Comparison of ENCODE assay signal across 8 cellular contexts in the genomic region with DNA sequence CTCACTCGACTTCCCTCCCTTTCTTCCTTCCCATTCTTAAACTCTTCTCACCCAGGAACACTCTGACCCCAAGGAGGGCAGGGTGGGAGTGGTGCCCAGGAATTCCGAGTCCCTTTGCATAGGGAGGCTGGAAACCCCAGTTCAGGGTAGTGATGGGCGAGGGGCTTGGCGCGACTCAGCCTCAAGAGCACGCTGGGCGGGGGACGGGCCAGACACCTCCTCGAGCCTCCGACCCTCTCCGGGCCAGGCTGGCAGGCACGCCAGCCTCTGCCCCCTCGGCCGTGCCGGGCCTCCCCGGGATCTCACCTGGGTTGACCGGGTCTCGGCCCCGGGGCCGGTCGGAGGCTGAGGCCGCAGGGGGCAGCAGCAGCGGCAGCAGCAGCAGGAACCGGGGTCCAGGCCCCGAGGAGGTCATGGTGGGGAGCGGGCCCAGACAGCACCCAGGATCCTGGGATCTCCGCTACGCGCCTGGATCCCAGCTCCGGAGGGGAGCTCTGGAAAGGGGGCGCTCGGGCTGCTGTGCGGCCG. TPM values are rescaled to one million over a fixed set of nuclear protein-coding genes. Genes with fewer than 3 reads are reported as not detected.
DNase-seq lines count a peak whose midpoint lies in the region; ATAC-seq lines count a peak whose summit lies in the region.

No MANE protein-coding gene starts in this region.

- H3K36me3 Mint-ChIP-seq in activated naive CD4-positive, alpha-beta T cell treated with anti-CD3 and anti-CD28 coated beads for 36 hours (ENCODE audit: low read depth) = peaks cover 4% of the 10 kb centered on the region
- H3K36me3 Mint-ChIP-seq in activated T-helper 2 cell treated with anti-CD3 and anti-CD28 coated beads, Interferon-gamma antibody, Interleukin-2, Interleukin-4, amounts not matched to agents 10 μg/mL and 5 μg/mL and 100 μg/mL, durations not matched to agents 14 hours and 24 hours and 36 hours (ENCODE audit: low read depth) = peaks cover 33% of the 10 kb centered on the region
- H3K36me3 Mint-ChIP-seq in stimulated activated memory B cell treated with anti-CD40 and anti-IgM and Interleukin-4, amounts not matched to agents 10 μg/mL and 1 μg/mL and 100 μg/mL, for 72 hours = peaks cover 37% of the 10 kb centered on the region

- no peaks in the 10 kb centered on the region for H3K9me3 Mint-ChIP-seq in activated naive CD4-positive, alpha-beta T cell treated with anti-CD3 and anti-CD28 coated beads for 36 hours
- H3K9me3 Mint-ChIP-seq in activated T-helper 2 cell treated with anti-CD3 and anti-CD28 coated beads, Interferon-gamma antibody, Interleukin-2, Interleukin-4, amounts not matched to agents 10 μg/mL and 5 μg/mL and 100 μg/mL, durations not matched to agents 14 hours and 24 hours and 36 hours = no peaks in the 10 kb centered on the region
- no peaks in the 10 kb centered on the region for H3K9me3 Mint-ChIP-seq in stimulated activated memory B cell treated with anti-CD40 and anti-IgM and Interleukin-4, amounts not matched to agents 10 μg/mL and 1 μg/mL and 100 μg/mL, for 72 hours

- no peak for DNase-seq in activated naive CD4-positive, alpha-beta T cell treated with anti-CD3 and anti-CD28 coated beads for 36 hours
- DNase-seq in activated naive CD4-positive, alpha-beta T cell (lab: John Stamatoyannopoulos, UW) = no peak
- no peak for DNase-seq in activated T-helper 2 cell treated with anti-CD3 and anti-CD28 coated beads, Interferon-gamma antibody, Interleukin-2, Interleukin-4, amounts not matched to agents 10 μg/mL and 5 μg/mL and 100 μg/mL, durations not matched to agents 14 hours and 24 hours and 36 hours (ENCODE audit: low spot score)
- DNase-seq in amniotic stem cell (lab: John Stamatoyannopoulos, UW) = no peak

- H3K4me1 Mint-ChIP-seq in activated naive CD4-positive, alpha-beta T cell treated with anti-CD3 and anti-CD28 coated beads for 36 hours (ENCODE audit: low read depth) = peaks cover 35% of the 10 kb centered on the region
- H3K4me1 Mint-ChIP-seq in activated T-helper 2 cell treated with anti-CD3 and anti-CD28 coated beads, Interferon-gamma antibody, Interleukin-2, Interleukin-4, amounts not matched to agents 10 μg/mL and 5 μg/mL and 100 μg/mL, durations not matched to agents 14 hours and 24 hours and 36 hours (ENCODE audit: low read depth) = peaks cover 22% of the 10 kb centered on the region
- peaks cover 47% of the 10 kb centered on the region for H3K4me1 Mint-ChIP-seq in stimulated activated memory B cell treated with anti-CD40 and anti-IgM and Interleukin-4, amounts not matched to agents 10 μg/mL and 1 μg/mL and 100 μg/mL, for 72 hours

- H3K27me3 ChIP-seq in iPS-18a (ENCODE audit: control insufficient read depth, insufficient read depth, low read length) = no peaks in the 10 kb centered on the region

- peak overlapping the region; percentile 70 for H3K9ac ChIP-seq in iPS-18a (ENCODE audit: low read length)

- H3K4me1 ChIP-seq in iPS-18a (ENCODE audit: control insufficient read depth, low read depth, low read length) = no peaks in the 10 kb centered on the region

- H3K4me3 Mint-ChIP-seq in activated naive CD4-positive, alpha-beta T cell treated with anti-CD3 and anti-CD28 coated beads for 36 hours = peak overlapping the region; percentile 89
- H3K4me3 Mint-ChIP-seq in activated T-helper 2 cell treated with anti-CD3 and anti-CD28 coated beads, Interferon-gamma antibody, Interleukin-2, Interleukin-4, amounts not matched to agents 10 μg/mL and 5 μg/mL and 100 μg/mL, durations not matched to agents 14 hours and 24 hours and 36 hours (ENCODE audit: low read depth) = peak overlapping the region; percentile 99
- H3K4me3 Mint-ChIP-seq in stimulated activated memory B cell treated with anti-CD40 and anti-IgM and Interleukin-4, amounts not matched to agents 10 μg/mL and 1 μg/mL and 100 μg/mL, for 72 hours = peak overlapping the region; percentile 98

- H3K9me3 ChIP-seq in iPS-18a (ENCODE audit: control insufficient read depth, low read depth, low read length) = no peaks in the 10 kb centered on the region

- peak; percentile 26 for ATAC-seq in HG03139 (IDR thresholded peaks at IDR 0.05; ENCODE audit: unreplicated experiment)
- peak; percentile 38 for ATAC-seq in stimulated activated memory B cell treated with anti-CD40 and anti-IgM and Interleukin-4, amounts not matched to agents 10 μg/mL and 1 μg/mL and 100 μg/mL, for 72 hours
- no peak for ATAC-seq in GM18870 (IDR thresholded peaks at IDR 0.05; ENCODE audit: unreplicated experiment)

- peaks cover 4% of the 10 kb centered on the region for H3K36me3 ChIP-seq in iPS-18a (ENCODE audit: control insufficient read depth, low read depth, low read length)

- intact Hi-C loops in activated naive CD4-positive, alpha-beta T cell treated with anti-CD3 and anti-CD28 coated beads for 36 hours (cut with micrococcal nuclease) = no loop called here
- intact Hi-C loops in activated T-helper 2 cell treated with anti-CD3 and anti-CD28 coated beads, Interferon-gamma antibody, Interleukin-2, Interleukin-4, amounts not matched to agents 10 μg/mL and 5 μg/mL and 100 μg/mL, durations not matched to agents 14 hours and 24 hours and 36 hours (cut with micrococcal nuclease) = loop anchor here (2.0 kb wide), 1 partner anchor 66 kb away; no protein-coding TSS in a partner anchor

- H3K27ac ChIP-seq in iPS-18a (ENCODE audit: low read length) = no peak overlapping the region

- no peaks in the 10 kb centered on the region for H3K27me3 Mint-ChIP-seq in activated naive CD4-positive, alpha-beta T cell treated with anti-CD3 and anti-CD28 coated beads for 36 hours (ENCODE audit: low read depth)
- H3K27me3 Mint-ChIP-seq in activated T-helper 2 cell treated with anti-CD3 and anti-CD28 coated beads, Interferon-gamma antibody, Interleukin-2, Interleukin-4, amounts not matched to agents 10 μg/mL and 5 μg/mL and 100 μg/mL, durations not matched to agents 14 hours and 24 hours and 36 hours (ENCODE audit: low read depth) = no peaks in the 10 kb centered on the region
- H3K27me3 Mint-ChIP-seq in stimulated activated memory B cell treated with anti-CD40 and anti-IgM and Interleukin-4, amounts not matched to agents 10 μg/mL and 1 μg/mL and 100 μg/mL, for 72 hours = no peaks in the 10 kb centered on the region

- H3K4me3 ChIP-seq in iPS-18a (ENCODE audit: low read length) = peak overlapping the region; percentile 85

- no peak overlapping the region for H3K27ac Mint-ChIP-seq in activated naive CD4-positive, alpha-beta T cell treated with anti-CD3 and anti-CD28 coated beads for 36 hours
- peak overlapping the region; percentile 84 for H3K27ac Mint-ChIP-seq in activated T-helper 2 cell treated with anti-CD3 and anti-CD28 coated beads, Interferon-gamma antibody, Interleukin-2, Interleukin-4, amounts not matched to agents 10 μg/mL and 5 μg/mL and 100 μg/mL, durations not matched to agents 14 hours and 24 hours and 36 hours
- H3K27ac Mint-ChIP-seq in stimulated activated memory B cell treated with anti-CD40 and anti-IgM and Interleukin-4, amounts not matched to agents 10 μg/mL and 1 μg/mL and 100 μg/mL, for 72 hours = peak overlapping the region; percentile 94

- CTCF ChIA-PET in activated naive CD4-positive, alpha-beta T cell treated with anti-CD3 and anti-CD28 coated beads for 36 hours (lab: Charles Lee) = interaction anchor here (0.9 to 3.3 kb wide), 7 partner anchors 24 to 158 kb away, joined by 3 to 18 read pairs (median 8); a partner anchor contains a TSS

RNA-seq across cellular contexts. Expression of a gene that starts 0.5 kb away (rescaled TPM):
- total RNA-seq in activated naive CD4-positive, alpha-beta T cell treated with anti-CD3 and anti-CD28 coated beads for 36 hours = 10 to 100 TPM; 18.8 to 19.7 TPM
- total RNA-seq in activated T-helper 2 cell treated with anti-CD3 and anti-CD28 coated beads, Interferon-gamma antibody, Interleukin-2, Interleukin-4, amounts not matched to agents 10 μg/mL and 5 μg/mL and 100 μg/mL, durations not matched to agents 14 hours and 24 hours and 36 hours = 75.5 and 82.8 TPM in 2 replicates

RNA-seq across cellular contexts. Expression of a gene that starts 1.0 kb away (rescaled TPM):
- total RNA-seq in activated naive CD4-positive, alpha-beta T cell treated with anti-CD3 and anti-CD28 coated beads for 36 hours = 10 to 100 TPM; 31.7 to 35.3 TPM
- total RNA-seq in activated T-helper 2 cell treated with anti-CD3 and anti-CD28 coated beads, Interferon-gamma antibody, Interleukin-2, Interleukin-4, amounts not matched to agents 10 μg/mL and 5 μg/mL and 100 μg/mL, durations not matched to agents 14 hours and 24 hours and 36 hours = 45.1 and 46.8 TPM in 2 replicates

RNA-seq across cellular contexts. Expression of a gene that starts 16.1 kb away (rescaled TPM):
- total RNA-seq in activated naive CD4-positive, alpha-beta T cell treated with anti-CD3 and anti-CD28 coated beads for 36 hours = not detected
- not detected in 2 replicates for total RNA-seq in activated T-helper 2 cell treated with anti-CD3 and anti-CD28 coated beads, Interferon-gamma antibody, Interleukin-2, Interleukin-4, amounts not matched to agents 10 μg/mL and 5 μg/mL and 100 μg/mL, durations not matched to agents 14 hours and 24 hours and 36 hours

RNA-seq across cellular contexts. Expression of a gene that starts 20.7 kb away (rescaled TPM):
- total RNA-seq in activated naive CD4-positive, alpha-beta T cell treated with anti-CD3 and anti-CD28 coated beads for 36 hours = 10 to 100 TPM in 1 of 2 experiments, 1 to 10 TPM in 1; 9.8 to 11.1 TPM
- total RNA-seq in activated T-helper 2 cell treated with anti-CD3 and anti-CD28 coated beads, Interferon-gamma antibody, Interleukin-2, Interleukin-4, amounts not matched to agents 10 μg/mL and 5 μg/mL and 100 μg/mL, durations not matched to agents 14 hours and 24 hours and 36 hours = 18.2 and 19.4 TPM in 2 replicates

RNA-seq across cellular contexts. Expression of a gene that starts 28.0 kb away (rescaled TPM):
- 10 to 100 TPM; 84.2 to 84.3 TPM for total RNA-seq in activated naive CD4-positive, alpha-beta T cell treated with anti-CD3 and anti-CD28 coated beads for 36 hours
- total RNA-seq in activated T-helper 2 cell treated with anti-CD3 and anti-CD28 coated beads, Interferon-gamma antibody, Interleukin-2, Interleukin-4, amounts not matched to agents 10 μg/mL and 5 μg/mL and 100 μg/mL, durations not matched to agents 14 hours and 24 hours and 36 hours = 121 and 132 TPM in 2 replicates
